13 cellular contexts compared by ENCODE assay signal in the genomic region with DNA sequence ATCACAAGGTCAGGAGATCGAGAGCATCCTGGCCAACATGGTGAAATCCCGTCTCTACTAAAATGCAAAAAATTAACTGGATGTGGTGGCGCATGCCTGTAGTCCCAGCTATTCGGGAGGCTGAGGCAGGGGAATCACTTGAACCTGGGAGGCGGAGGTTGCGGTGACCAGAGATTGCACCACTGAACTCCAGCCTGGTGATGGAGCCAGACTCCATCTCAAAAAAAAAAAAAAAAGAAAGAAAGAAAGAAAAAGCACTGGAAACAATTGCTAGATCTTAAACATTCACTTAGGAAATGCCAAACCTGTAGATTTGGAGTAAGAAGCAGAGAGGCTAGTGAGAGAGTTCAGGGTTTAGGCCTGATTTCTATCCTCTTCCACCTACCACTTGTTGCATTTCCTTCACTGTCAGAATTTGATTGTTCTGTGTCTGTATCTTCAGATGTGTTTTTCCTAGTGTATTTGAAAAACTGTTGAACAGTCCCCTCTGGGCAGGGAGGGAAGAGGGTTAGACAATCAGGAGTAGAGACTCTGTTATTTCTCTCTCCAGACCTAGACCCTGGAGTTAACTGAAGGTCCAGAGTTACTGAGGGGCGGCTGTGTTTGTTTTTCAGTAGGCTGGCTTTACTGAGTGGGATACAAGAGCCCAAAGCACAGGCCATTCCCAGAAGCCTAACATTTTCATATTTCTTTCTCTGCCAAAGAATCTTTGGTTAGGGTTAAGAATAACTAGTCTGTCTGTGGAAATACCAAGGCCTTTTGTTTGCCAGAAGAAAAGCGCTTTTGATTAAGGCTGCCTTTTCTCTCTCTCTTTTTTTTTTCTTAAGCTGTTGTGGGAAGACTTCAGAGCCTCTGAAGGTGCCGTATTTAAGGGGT. TPM values are rescaled to one million over a fixed set of nuclear protein-coding genes. Genes with fewer than 3 reads are reported as not detected.
DNase-seq lines count a peak whose midpoint lies in the region; ATAC-seq and TF ChIP-seq lines count a peak whose summit lies in the region.
"Had no signal": no experiment of that assay in that cellular context is flagged by ENCODE, and none has a peak within 500 bp of the region (broad histone marks: within the 10 kb centered on the region; RNA-seq: fewer than 3 reads in every experiment).

No MANE protein-coding gene starts in this region.

- H3K27ac ChIP-seq in RWPE2 (ENCODE audit: poor library complexity, severe bottlenecking) = peak overlapping the region; percentile 98
- H3K27ac ChIP-seq in lung (ENCODE audit: low read depth in 1 of 2, low read length in 1 of 2) = peak overlapping the region; percentile 29 to 59
- peak overlapping the region; percentile 37 to 87 (median 79) for H3K27ac ChIP-seq in thyroid gland

- no peak for TF ChIP-seq POLR2A in thyroid gland (IDR thresholded peaks at IDR 0.05)

- H3K36me3 ChIP-seq in RWPE2 (ENCODE audit: low read depth) (no peaks in the 10 kb centered on the region), lung (ENCODE audit: control insufficient read depth in 2 of 2, insufficient read depth in 2 of 2, low read length in 2 of 2) (no peaks in the 10 kb centered on the region), thyroid gland (no peaks in the 10 kb centered on the region)
- H3K36me3 ChIP-seq: Peyer's patch had no signal

- H3K9me3 ChIP-seq in RWPE2 (ENCODE audit: severe bottlenecking) (no peaks in the 10 kb centered on the region), lung (ENCODE audit: control insufficient read depth in 2 of 2, insufficient read depth in 1 of 2, low read length in 1 of 2) (no peaks in the 10 kb centered on the region), thyroid gland (no peaks in the 10 kb centered on the region)
- H3K9me3 ChIP-seq: Peyer's patch had no signal

- TF ChIP-seq CTCF in RWPE2 (IDR thresholded peaks at IDR 0.05; ENCODE audit: poor library complexity, severe bottlenecking) (no peak), lung (IDR thresholded peaks at IDR 0.05; ENCODE audit: control extremely low read depth, extremely low read depth) (no peak), thyroid gland (IDR thresholded peaks at IDR 0.05) (no peak)

- intact Hi-C loops in thyroid gland (cut with DNase I) = no loop called here

- H3K27me3 ChIP-seq in RWPE2 (ENCODE audit: insufficient read depth, poor library complexity, severe bottlenecking) = no peaks in the 10 kb centered on the region
- H3K27me3 ChIP-seq in lung (ENCODE audit: control insufficient read depth, insufficient read depth) = no peaks in the 10 kb centered on the region
- no peaks in the 10 kb centered on the region for H3K27me3 ChIP-seq in thyroid gland
- H3K27me3 ChIP-seq: Peyer's patch had no signal

- no peak overlapping the region for H3K4me3 ChIP-seq in RWPE2 (ENCODE audit: severe bottlenecking)
- no peak overlapping the region for H3K4me3 ChIP-seq in lung
- H3K4me3 ChIP-seq in thyroid gland (replicated peaks in 1 of 3) = no peak overlapping the region
- H3K4me3 ChIP-seq: Peyer's patch had no signal

- DNase-seq in RWPE2 (ENCODE audit: low spot score) (no peak), epidermal melanocyte (ENCODE audit: insufficient read length, low spot score) (peak; percentile 57), lung (ENCODE audit: low spot score) (no peak), thyroid gland (no peak), AG20443 (ENCODE audit: low spot score) (no peak), HUDEP-2 (lab: John Stamatoyannopoulos, UW; ENCODE audit: unreplicated experiment in 76 of 76) (no peak)
- no peak for DNase-seq in activated naive CD4-positive, alpha-beta T cell (lab: John Stamatoyannopoulos, UW)
- DNase-seq: activated CD4-positive, alpha-beta T cell treated with anti-CD3 and anti-CD28 coated beads for 4 hours; GDM1; NCI-H1105 treated with DMSO at 0.1 percent for 48 hours; Peyer's patch had no signal

- H3K4me1 ChIP-seq in RWPE2 (ENCODE audit: insufficient read depth, poor library complexity, severe bottlenecking) (peaks cover 50% of the 10 kb centered on the region), lung (ENCODE audit: control insufficient read depth in 2 of 2, insufficient read depth in 2 of 2, low read length in 2 of 2) (peaks cover 11 to 16% of the 10 kb centered on the region in 2 donors), thyroid gland (peaks cover 83 to 92% of the 10 kb centered on the region in 2 donors)

- 80 to 92% methylated on average over 9 of the region's 9 CpGs for WGBS in lung, 2 donors
- WGBS in thyroid gland, 2 donors = 68 to 74% methylated on average over 9 of the region's 9 CpGs

- ATAC-seq in RWPE2 (ENCODE audit: low read depth) = no peak
- no peak for ATAC-seq in lung (ENCODE audit: insufficient read depth, low FRiP score)
- ATAC-seq in HG02588 (IDR thresholded peaks at IDR 0.05; ENCODE audit: unreplicated experiment) = no peak
- ATAC-seq: stimulated activated effector memory CD8-positive, alpha-beta T cell treated with anti-CD3 and anti-CD28 coated beads, Interleukin-12 subunit alpha, Interleukin-12 subunit beta, amount 100 ng/mL, for 72 hours had no signal

RNA-seq across cellular contexts. Expression of gene MACF1, which starts 31.1 kb away (rescaled TPM):
- 100 to 1,000 TPM; 357 to 966 TPM for total RNA-seq in lung
- polyA plus RNA-seq in lung = 100 to 1,000 TPM in 1 of 2 donors, 10 to 100 TPM in 1; 69.1 to 109 TPM
- total RNA-seq in thyroid gland = 100 to 1,000 TPM; 308 to 834 (median 427) TPM

Comparison
In these comparisons a context has a peak if more than half of its experiments do, and no peak if none do; other contexts are left out.
1. H3K27ac ChIP-seq: peak in every context shown above with its lines; median percentile 98 in RWPE2; 79 in thyroid gland; 44 in lung.